ENCODE assay signal across 1 cellular context in the genomic region with DNA sequence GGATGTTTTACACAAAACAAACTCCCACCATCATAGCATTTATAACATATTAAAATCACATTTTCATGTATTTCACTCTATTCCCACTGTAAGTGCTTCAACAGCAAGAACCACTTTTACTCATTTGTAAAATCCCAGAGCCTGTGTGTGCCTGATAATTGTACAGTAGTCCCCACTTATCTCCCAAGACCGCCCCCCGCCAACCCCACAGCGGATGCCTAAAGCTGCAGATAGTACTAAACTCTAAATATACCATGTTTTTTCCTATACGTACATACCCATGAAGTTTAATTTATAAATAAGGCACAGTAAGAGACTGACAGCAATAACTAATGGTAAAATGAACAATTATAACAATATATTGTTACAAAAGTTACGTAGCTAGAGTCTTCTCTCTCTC.
TF ChIP-seq lines count a peak whose summit lies in the region.

No MANE protein-coding gene starts in this region.

TF ChIP-seq in K562, 482 proteins besides CTCF, POLR2A, EP300 and RAD21 (continued from another document and continues in another):
- TF ChIP-seq, protein P1, sequence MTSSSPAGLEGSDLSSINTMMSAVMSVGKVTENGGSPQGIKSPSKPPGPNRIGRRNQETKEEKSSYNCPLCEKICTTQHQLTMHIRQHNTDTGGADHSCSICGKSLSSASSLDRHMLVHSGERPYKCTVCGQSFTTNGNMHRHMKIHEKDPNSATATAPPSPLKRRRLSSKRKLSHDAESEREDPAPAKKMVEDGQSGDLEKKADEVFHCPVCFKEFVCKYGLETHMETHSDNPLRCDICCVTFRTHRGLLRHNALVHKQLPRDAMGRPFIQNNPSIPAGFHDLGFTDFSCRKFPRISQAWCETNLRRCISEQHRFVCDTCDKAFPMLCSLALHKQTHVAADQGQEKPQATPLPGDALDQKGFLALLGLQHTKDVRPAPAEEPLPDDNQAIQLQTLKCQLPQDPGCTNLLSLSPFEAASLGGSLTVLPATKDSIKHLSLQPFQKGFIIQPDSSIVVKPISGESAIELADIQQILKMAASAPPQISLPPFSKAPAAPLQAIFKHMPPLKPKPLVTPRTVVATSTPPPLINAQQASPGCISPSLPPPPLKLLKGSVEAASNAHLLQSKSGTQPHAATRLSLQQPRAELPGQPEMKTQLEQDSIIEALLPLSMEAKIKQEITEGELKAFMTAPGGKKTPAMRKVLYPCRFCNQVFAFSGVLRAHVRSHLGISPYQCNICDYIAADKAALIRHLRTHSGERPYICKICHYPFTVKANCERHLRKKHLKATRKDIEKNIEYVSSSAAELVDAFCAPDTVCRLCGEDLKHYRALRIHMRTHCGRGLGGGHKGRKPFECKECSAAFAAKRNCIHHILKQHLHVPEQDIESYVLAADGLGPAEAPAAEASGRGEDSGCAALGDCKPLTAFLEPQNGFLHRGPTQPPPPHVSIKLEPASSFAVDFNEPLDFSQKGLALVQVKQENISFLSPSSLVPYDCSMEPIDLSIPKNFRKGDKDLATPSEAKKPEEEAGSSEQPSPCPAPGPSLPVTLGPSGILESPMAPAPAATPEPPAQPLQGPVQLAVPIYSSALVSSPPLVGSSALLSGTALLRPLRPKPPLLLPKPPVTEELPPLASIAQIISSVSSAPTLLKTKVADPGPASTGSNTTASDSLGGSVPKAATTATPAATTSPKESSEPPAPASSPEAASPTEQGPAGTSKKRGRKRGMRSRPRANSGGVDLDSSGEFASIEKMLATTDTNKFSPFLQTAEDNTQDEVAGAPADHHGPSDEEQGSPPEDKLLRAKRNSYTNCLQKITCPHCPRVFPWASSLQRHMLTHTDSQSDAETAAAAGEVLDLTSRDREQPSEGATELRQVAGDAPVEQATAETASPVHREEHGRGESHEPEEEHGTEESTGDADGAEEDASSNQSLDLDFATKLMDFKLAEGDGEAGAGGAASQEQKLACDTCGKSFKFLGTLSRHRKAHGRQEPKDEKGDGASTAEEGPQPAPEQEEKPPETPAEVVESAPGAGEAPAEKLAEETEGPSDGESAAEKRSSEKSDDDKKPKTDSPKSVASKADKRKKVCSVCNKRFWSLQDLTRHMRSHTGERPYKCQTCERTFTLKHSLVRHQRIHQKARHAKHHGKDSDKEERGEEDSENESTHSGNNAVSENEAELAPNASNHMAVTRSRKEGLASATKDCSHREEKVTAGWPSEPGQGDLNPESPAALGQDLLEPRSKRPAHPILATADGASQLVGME (CRISPR knock-in tag; IDR thresholded peaks at IDR 0.05): no peak
- TF ChIP-seq HDAC2 (IDR thresholded peaks at IDR 0.05) (peak; percentile 14; the same call in 1 of the 2 replicates), ZNF766 (CRISPR knock-in tag; conservative IDR thresholded peaks at IDR 0.05) (no peak), MYNN (IDR thresholded peaks at IDR 0.05) (0 out of 2 replicates have a peak, but pooled peaks have one; percentile 18), MYNN (CRISPR knock-in tag; IDR thresholded peaks at IDR 0.05) (no peak), ETV5 (CRISPR knock-in tag; IDR thresholded peaks at IDR 0.05; ENCODE audit: low read depth) (no peak), NRF1 (conservative IDR thresholded peaks at IDR 0.05 in 1 of 2, IDR thresholded peaks at IDR 0.05 in 1 of 2) (no peak), SP1 (CRISPR knock-in tag; IDR thresholded peaks at IDR 0.05) (no peak), MCM3 (IDR thresholded peaks at IDR 0.05) (no peak), BHLHE40 (IDR thresholded peaks at IDR 0.05; ENCODE audit: low read length) (no peak), RBM17 (IDR thresholded peaks at IDR 0.05; ENCODE audit: borderline replicate concordance, low read depth, low read length) (no peak), TCF3 (CRISPR knock-in tag; IDR thresholded peaks at IDR 0.05) (peak; percentile 87), DPF2 (IDR thresholded peaks at IDR 0.05) (peak; percentile 88), KLF10 (CRISPR knock-in tag; IDR thresholded peaks at IDR 0.05) (no peak), TEAD1 (CRISPR knock-in tag; IDR thresholded peaks at IDR 0.05) (no peak), GATAD2B (IDR thresholded peaks at IDR 0.05; ENCODE audit: borderline replicate concordance) (0 out of 2 replicates have a peak, but pooled peaks have one; percentile 6), CBFA2T3 (IDR thresholded peaks at IDR 0.05) (peak; percentile 91), NBN (IDR thresholded peaks at IDR 0.05; ENCODE audit: low read depth) (no peak), DMBX1 (CRISPR knock-in tag; IDR thresholded peaks at IDR 0.05; ENCODE audit: borderline replicate concordance) (no peak), CREM (IDR thresholded peaks at IDR 0.05; ENCODE audit: low read depth) (0 out of 2 replicates have a peak, but pooled peaks have one; percentile 37), ESRRB (CRISPR knock-in tag; IDR thresholded peaks at IDR 0.05; ENCODE audit: borderline replicate concordance) (no peak), JUNB (CRISPR knock-in tag; conservative IDR thresholded peaks at IDR 0.05) (no peak), CREB1 (IDR thresholded peaks at IDR 0.05) (0 out of 2 replicates have a peak, but pooled peaks have one; percentile 28), CREB1 (CRISPR knock-in tag; IDR thresholded peaks at IDR 0.05) (no peak)
- TF ChIP-seq, protein P2, sequence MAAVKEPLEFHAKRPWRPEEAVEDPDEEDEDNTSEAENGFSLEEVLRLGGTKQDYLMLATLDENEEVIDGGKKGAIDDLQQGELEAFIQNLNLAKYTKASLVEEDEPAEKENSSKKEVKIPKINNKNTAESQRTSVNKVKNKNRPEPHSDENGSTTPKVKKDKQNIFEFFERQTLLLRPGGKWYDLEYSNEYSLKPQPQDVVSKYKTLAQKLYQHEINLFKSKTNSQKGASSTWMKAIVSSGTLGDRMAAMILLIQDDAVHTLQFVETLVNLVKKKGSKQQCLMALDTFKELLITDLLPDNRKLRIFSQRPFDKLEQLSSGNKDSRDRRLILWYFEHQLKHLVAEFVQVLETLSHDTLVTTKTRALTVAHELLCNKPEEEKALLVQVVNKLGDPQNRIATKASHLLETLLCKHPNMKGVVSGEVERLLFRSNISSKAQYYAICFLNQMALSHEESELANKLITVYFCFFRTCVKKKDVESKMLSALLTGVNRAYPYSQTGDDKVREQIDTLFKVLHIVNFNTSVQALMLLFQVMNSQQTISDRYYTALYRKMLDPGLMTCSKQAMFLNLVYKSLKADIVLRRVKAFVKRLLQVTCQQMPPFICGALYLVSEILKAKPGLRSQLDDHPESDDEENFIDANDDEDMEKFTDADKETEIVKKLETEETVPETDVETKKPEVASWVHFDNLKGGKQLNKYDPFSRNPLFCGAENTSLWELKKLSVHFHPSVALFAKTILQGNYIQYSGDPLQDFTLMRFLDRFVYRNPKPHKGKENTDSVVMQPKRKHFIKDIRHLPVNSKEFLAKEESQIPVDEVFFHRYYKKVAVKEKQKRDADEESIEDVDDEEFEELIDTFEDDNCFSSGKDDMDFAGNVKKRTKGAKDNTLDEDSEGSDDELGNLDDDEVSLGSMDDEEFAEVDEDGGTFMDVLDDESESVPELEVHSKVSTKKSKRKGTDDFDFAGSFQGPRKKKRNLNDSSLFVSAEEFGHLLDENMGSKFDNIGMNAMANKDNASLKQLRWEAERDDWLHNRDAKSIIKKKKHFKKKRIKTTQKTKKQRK (IDR thresholded peaks at IDR 0.05; ENCODE audit: borderline replicate concordance, low read depth, low read length): no peak
- TF ChIP-seq, protein P3, sequence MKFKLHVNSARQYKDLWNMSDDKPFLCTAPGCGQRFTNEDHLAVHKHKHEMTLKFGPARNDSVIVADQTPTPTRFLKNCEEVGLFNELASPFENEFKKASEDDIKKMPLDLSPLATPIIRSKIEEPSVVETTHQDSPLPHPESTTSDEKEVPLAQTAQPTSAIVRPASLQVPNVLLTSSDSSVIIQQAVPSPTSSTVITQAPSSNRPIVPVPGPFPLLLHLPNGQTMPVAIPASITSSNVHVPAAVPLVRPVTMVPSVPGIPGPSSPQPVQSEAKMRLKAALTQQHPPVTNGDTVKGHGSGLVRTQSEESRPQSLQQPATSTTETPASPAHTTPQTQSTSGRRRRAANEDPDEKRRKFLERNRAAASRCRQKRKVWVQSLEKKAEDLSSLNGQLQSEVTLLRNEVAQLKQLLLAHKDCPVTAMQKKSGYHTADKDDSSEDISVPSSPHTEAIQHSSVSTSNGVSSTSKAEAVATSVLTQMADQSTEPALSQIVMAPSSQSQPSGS (CRISPR knock-in tag; IDR thresholded peaks at IDR 0.05): no peak
- TF ChIP-seq, protein P4, sequence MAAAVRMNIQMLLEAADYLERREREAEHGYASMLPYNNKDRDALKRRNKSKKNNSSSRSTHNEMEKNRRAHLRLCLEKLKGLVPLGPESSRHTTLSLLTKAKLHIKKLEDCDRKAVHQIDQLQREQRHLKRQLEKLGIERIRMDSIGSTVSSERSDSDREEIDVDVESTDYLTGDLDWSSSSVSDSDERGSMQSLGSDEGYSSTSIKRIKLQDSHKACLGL (CRISPR knock-in tag; IDR thresholded peaks at IDR 0.05; ENCODE audit: borderline replicate concordance, poor library complexity, severe bottlenecking): no peak
- TF ChIP-seq, protein P5, sequence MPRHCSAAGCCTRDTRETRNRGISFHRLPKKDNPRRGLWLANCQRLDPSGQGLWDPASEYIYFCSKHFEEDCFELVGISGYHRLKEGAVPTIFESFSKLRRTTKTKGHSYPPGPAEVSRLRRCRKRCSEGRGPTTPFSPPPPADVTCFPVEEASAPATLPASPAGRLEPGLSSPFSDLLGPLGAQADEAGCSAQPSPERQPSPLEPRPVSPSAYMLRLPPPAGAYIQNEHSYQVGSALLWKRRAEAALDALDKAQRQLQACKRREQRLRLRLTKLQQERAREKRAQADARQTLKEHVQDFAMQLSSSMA (CRISPR knock-in tag; IDR thresholded peaks at IDR 0.05): no peak
- TF ChIP-seq, protein P6, sequence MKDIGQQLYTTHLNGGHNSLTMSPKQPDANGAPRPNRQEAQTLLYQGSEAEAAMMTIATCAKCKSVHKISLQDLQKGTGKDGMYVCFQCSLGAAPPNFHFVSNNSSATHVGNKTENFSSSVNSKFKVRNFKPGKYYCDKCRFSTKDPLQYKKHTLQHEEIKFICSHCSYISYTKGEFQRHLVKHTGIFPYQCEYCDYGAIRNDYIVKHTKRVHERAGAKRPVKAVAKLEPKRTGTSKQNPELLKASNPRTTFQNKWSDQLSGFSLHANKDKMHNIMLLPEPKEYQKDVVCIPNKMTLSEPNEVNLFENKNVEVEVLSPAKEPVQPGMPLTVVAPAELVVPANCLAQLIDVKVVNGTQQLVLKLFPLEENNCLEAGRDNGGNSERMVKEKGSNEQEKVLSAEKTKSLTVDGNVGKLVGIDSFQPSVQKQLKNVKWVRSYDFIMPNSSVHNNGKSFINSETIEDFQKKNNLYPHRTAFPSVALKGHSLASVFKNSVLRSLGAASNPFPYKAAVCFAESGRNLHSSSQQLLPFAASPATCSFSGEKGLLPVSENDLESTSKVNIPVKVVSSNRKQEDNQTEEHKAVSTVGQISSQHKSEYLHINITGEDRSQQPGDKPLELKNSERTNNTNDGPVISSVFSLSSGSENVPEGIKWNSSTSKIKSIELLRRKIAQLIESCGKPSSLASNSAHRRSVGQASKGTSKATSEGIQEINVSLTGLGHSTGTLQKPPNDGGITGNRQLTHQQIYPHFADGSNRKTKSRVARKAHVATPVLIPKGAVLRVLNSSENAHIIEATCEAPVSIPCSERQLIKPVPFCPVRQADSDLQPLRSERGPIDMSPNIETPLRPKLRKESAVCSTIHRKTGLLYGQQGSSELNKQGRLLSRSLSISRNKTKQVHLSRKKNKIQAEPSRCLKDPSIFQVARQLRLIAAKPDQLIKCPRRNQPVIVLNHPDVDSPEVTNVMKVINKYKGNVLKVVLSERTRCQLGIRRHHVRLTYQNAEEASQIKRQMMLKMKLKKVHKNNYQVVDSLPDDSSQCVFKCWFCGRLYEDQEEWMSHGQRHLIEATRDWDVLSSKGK (CRISPR knock-in tag; IDR thresholded peaks at IDR 0.05): no peak
- TF ChIP-seq, protein P7, sequence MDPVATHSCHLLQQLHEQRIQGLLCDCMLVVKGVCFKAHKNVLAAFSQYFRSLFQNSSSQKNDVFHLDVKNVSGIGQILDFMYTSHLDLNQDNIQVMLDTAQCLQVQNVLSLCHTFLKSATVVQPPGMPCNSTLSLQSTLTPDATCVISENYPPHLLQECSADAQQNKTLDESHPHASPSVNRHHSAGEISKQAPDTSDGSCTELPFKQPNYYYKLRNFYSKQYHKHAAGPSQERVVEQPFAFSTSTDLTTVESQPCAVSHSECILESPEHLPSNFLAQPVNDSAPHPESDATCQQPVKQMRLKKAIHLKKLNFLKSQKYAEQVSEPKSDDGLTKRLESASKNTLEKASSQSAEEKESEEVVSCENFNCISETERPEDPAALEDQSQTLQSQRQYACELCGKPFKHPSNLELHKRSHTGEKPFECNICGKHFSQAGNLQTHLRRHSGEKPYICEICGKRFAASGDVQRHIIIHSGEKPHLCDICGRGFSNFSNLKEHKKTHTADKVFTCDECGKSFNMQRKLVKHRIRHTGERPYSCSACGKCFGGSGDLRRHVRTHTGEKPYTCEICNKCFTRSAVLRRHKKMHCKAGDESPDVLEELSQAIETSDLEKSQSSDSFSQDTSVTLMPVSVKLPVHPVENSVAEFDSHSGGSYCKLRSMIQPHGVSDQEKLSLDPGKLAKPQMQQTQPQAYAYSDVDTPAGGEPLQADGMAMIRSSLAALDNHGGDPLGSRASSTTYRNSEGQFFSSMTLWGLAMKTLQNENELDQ (CRISPR knock-in tag; IDR thresholded peaks at IDR 0.05; ENCODE audit: borderline replicate concordance): no peak
